24 cellular contexts compared by ENCODE assay signal in the genomic region with DNA sequence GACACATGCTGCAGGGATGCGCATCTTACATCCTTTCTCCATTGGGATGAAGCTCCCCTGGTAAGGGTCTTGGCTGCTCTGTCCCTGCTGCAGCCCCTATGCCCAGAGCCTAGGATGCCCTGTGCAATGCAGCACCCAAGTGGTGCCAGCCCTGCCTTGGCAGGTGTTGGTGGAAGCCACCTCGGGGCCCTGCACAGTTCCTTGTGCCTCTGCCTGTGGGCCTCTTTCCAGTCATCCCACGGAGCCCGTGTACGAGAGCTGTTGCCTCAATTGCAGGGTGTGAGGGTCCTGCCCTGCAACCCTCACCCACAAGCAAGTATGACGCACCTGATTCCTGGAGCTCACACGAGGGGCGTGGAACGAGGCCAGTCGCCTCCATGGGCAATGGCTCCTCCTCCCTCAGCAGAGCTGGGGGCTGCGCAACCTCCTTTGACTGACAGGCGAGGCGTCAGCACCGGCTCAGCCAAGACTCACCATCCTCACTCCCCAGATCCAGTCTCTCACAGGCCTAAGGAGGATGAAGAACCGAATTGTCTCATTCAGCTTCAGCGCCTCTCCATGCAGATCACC.
"Had no signal": no experiment of that assay in that cellular context is flagged by ENCODE, and none has a peak within 500 bp of the region (broad histone marks: within the 10 kb centered on the region; RNA-seq: fewer than 3 reads in every experiment).

No MANE protein-coding gene starts in this region.

- ATAC-seq: T-helper 17 cell had no signal

- H3K4me1 Mint-ChIP-seq: activated B cell treated with CpG ODN at 0.5 μM for 24 hours; activated CD4-positive, alpha-beta T cell treated with anti-CD3 and anti-CD28 coated beads, Interleukin-2, amount 10 ng/mL, durations not matched to agents 7 days and 5 days; activated naive CD8-positive, alpha-beta T cell treated with anti-CD3 and anti-CD28 coated beads, Interleukin-2, amount 10 ng/mL, durations not matched to agents 7 days and 5 days had no signal

- H3K27ac Mint-ChIP-seq: activated B cell treated with CpG ODN at 0.5 μM for 24 hours; activated CD4-positive, alpha-beta memory T cell treated with anti-CD3 and anti-CD28 coated beads for 36 hours; activated CD4-positive, alpha-beta T cell treated with anti-CD3 and anti-CD28 coated beads, Interleukin-2, amount 10 ng/mL, durations not matched to agents 7 days and 5 days; activated naive CD8-positive, alpha-beta T cell treated with anti-CD3 and anti-CD28 coated beads, Interleukin-2, amount 10 ng/mL, durations not matched to agents 7 days and 5 days; T-helper 17 cell had no signal

- H3K36me3 Mint-ChIP-seq: activated CD4-positive, alpha-beta memory T cell treated with anti-CD3 and anti-CD28 coated beads for 36 hours; activated naive CD8-positive, alpha-beta T cell treated with anti-CD3 and anti-CD28 coated beads, Interleukin-2, amount 10 ng/mL, durations not matched to agents 7 days and 5 days had no signal

- H3K9me3 Mint-ChIP-seq: activated B cell treated with CpG ODN at 0.5 μM for 24 hours; activated CD4-positive, alpha-beta memory T cell treated with anti-CD3 and anti-CD28 coated beads for 36 hours; activated CD4-positive, alpha-beta T cell treated with anti-CD3 and anti-CD28 coated beads, Interleukin-2, amount 10 ng/mL, durations not matched to agents 7 days and 5 days; activated naive CD8-positive, alpha-beta T cell treated with anti-CD3 and anti-CD28 coated beads, Interleukin-2, amount 10 ng/mL, durations not matched to agents 7 days and 5 days had no signal

- H3K27ac ChIP-seq: adrenal gland had no signal

- H3K9me3 ChIP-seq: adrenal gland had no signal

- H3K4me1 ChIP-seq: adrenal gland had no signal

- DNase-seq: activated B cell treated with CpG ODN at 0.5 μM for 24 hours; activated CD4-positive, alpha-beta memory T cell treated with anti-CD3 and anti-CD28 coated beads for 36 hours; activated CD4-positive, alpha-beta T cell treated with anti-CD3 and anti-CD28 coated beads for 1 hour; activated CD4-positive, alpha-beta T cell treated with anti-CD3 and anti-CD28 coated beads, Interleukin-2, amount 10 ng/mL, durations not matched to agents 7 days and 5 days; activated gamma-delta T cell; activated naive CD4-positive, alpha-beta T cell treated with anti-CD3 and anti-CD28 coated beads, Interleukin-2, amount 50 U/mL, for 16 hours; activated naive CD8-positive, alpha-beta T cell treated with anti-CD3 and anti-CD28 coated beads, Interleukin-2, amount 10 ng/mL, durations not matched to agents 7 days and 5 days; activated T-cell treated with anti-CD3 and anti-CD28 coated beads for 4 hours; adrenal gland; anterior cingulate cortex; central memory CD4-positive, alpha-beta T cell; Kasumi-1; KBM-7; NCI-H1105 treated with DMSO at 0.1 percent for 48 hours; NCI-H1436 treated with DMSO at 0.1 percent for 48 hours; NCI-H187; NCI-H2081 treated with DMSO at 0.1 percent for 48 hours; NCI-H2227 treated with DMSO at 0.1 percent for 48 hours; NCI-H446 treated with DMSO at 0.1 percent for 48 hours; NCI-H526; NCI-H82; SIG-M5; T-helper 17 cell; T-helper 9 cell had no signal

- H3K4me3 ChIP-seq: adrenal gland had no signal

- H3K4me3 Mint-ChIP-seq: activated B cell treated with CpG ODN at 0.5 μM for 24 hours; activated CD4-positive, alpha-beta memory T cell treated with anti-CD3 and anti-CD28 coated beads for 36 hours; activated CD4-positive, alpha-beta T cell treated with anti-CD3 and anti-CD28 coated beads, Interleukin-2, amount 10 ng/mL, durations not matched to agents 7 days and 5 days; activated naive CD8-positive, alpha-beta T cell treated with anti-CD3 and anti-CD28 coated beads, Interleukin-2, amount 10 ng/mL, durations not matched to agents 7 days and 5 days; T-helper 17 cell had no signal

- H3K36me3 ChIP-seq: adrenal gland had no signal
